In genomic region chr1:228149341-228150020, GRCh38 we compare ENCODE assay signal across 8 cellular contexts. TPM values are rescaled to one million over a fixed set of nuclear protein-coding genes. Genes with fewer than 3 reads are reported as not detected.
DNase-seq lines count a peak whose midpoint lies in the region; TF ChIP-seq lines count a peak whose summit lies in the region.

TSS of gene GJC2 (plus strand) at chr1:228149930. CDS start at chr1:228157759, 7,829 bp downstream.

- H3K27ac ChIP-seq in right atrium auricular region, result peak within 1 kb of the TSS; percentile 82 to 83

- H3K4me3 ChIP-seq in right atrium auricular region, result peak within 1 kb of the TSS; percentile 13 to 27

- intact Hi-C loops in posterior vena cava (cut with DNase I), result no loop called here

- peaks cover 7 to 58% of the 10 kb centered on the region in 2 donors for H3K4me1 ChIP-seq in right atrium auricular region

- DNase-seq in EH (ENCODE audit: low read depth) (peak; percentile 50), amygdala (lab: John Stamatoyannopoulos, UW) (peak in 38 of 56 donors; percentile 15 to 78 (median 48)), right atrium auricular region (ENCODE audit: low spot score) (no peak), posterior vena cava (ENCODE audit: low spot score) (peak; percentile 72), T-helper 1 cell (no peak), SKM-1 treated with dmso at 0.1 percent for 144 hours (lab: John Stamatoyannopoulos, UW; ENCODE audit: unreplicated experiment) (no peak), DMS53 treated with DMSO at 0.1 percent for 48 hours (lab: John Stamatoyannopoulos, UW; ENCODE audit: unreplicated experiment) (no peak)
- no peak for DNase-seq in stimulated activated CD4-positive, alpha-beta T cell treated with anti-CD3 and anti-CD28 coated beads, Interleukin-4, amount 100 ng/mL, for 24 hours

- peaks cover 29% of the 10 kb centered on the region for H3K36me3 ChIP-seq in right atrium auricular region

- TF ChIP-seq CTCF in right atrium auricular region (IDR thresholded peaks at IDR 0.05), result no peak

- H3K9me3 ChIP-seq in right atrium auricular region, result no peaks in the 10 kb centered on the region

- H3K27me3 ChIP-seq in right atrium auricular region, result no peaks in the 10 kb centered on the region

RNA-seq across cellular contexts. Expression of gene GJC2, which starts in this region (rescaled TPM):
- total RNA-seq in right atrium auricular region, result 1 to 10 TPM in 1 of 2 donors, under 1 TPM in 1; 0.93 to 2.3 TPM
- 1 to 10 TPM; 6.9 to 8.2 TPM for total RNA-seq in posterior vena cava

Comparison
In these comparisons a context has a peak if more than half of its experiments do, and no peak if none do; other contexts are left out.
1. DNase-seq: peak in EH (single experiment), amygdala (38 of 56) and posterior vena cava (single experiment); none in right atrium auricular region (single experiment), T-helper 1 cell (0 of 5), stimulated activated CD4-positive, alpha-beta T cell treated with anti-CD3 and anti-CD28 coated beads, Interleukin-4, amount 100 ng/mL, for 24 hours (single experiment), SKM-1 treated with dmso at 0.1 percent for 144 hours (single experiment) and DMS53 treated with DMSO at 0.1 percent for 48 hours (single experiment).